In the genomic region with DNA sequence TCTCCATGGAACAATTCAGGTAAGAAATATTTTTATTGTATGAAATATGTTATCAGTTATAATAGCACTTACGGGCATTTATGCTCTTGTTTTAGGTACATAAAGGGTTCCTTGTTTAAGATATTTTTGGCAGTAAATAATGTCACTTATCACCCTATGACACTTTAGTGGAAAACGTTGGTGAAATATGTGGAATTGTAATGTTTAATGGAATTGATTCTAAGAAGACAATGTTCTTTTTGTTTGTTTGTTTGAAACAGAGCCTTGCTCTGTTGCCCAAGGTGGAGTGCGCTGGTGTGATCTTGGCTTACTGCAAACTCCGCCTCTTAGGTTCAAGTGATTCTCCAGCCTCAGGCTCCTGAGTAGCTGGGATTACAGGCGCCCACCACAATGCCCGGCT, we compare ENCODE assay signal across 24 cellular contexts. TPM values are rescaled to one million over a fixed set of nuclear protein-coding genes. Genes with fewer than 3 reads are reported as not detected.
"Had no signal": no experiment of that assay in that cellular context is flagged by ENCODE, and none has a peak within 500 bp of the region (broad histone marks: within the 10 kb centered on the region; RNA-seq: fewer than 3 reads in every experiment).

No MANE protein-coding gene starts in this region.

- H3K4me1 ChIP-seq: esophagus muscularis mucosa, heart left ventricle, right lobe of liver, suprapubic skin had no signal

- ATAC-seq: foreskin keratinocyte; gastroesophageal sphincter; heart left ventricle; left lobe of liver; natural killer cell; right lobe of liver; stimulated activated naive CD8-positive, alpha-beta T cell treated with anti-CD3 and anti-CD28 coated beads, Interleukin-15, amount 100 ng/mL, for 72 hours had no signal

- H3K9me3 ChIP-seq: esophagus muscularis mucosa, gastroesophageal sphincter, heart left ventricle, ovary, right lobe of liver, suprapubic skin, thyroid gland had no signal

- FAIRE-seq: endothelial cell of umbilical vein had no signal

- H3K27ac ChIP-seq: esophagus muscularis mucosa, foreskin keratinocyte, gastroesophageal sphincter, heart left ventricle, hepatocyte, ovary, right lobe of liver, suprapubic skin had no signal

- DNase-seq: effector memory CD4-positive, alpha-beta T cell; foreskin keratinocyte; heart left ventricle; kidney; natural killer cell; occipital lobe; ovary; right lobe of liver; stimulated activated CD4-positive, alpha-beta T cell treated with anti-CD3 and anti-CD28 coated beads, Interleukin-12 subunit alpha, Interleukin-12 subunit beta, amount 100 ng/mL, for 4 hours; stimulated activated CD4-positive, alpha-beta T cell treated with anti-CD3 and anti-CD28 coated beads, Interleukin-1b, Interleukin-23, amount 100 ng/mL, for 48 hours; stimulated activated CD4-positive, alpha-beta T cell treated with anti-CD3 and anti-CD28 coated beads, Interleukin-4, amount 100 ng/mL, for 1 hour; stimulated activated CD8-positive, alpha-beta memory T cell treated with anti-CD3 and anti-CD28 coated beads, Interleukin-4, amount 100 ng/mL, for 48 hours; stimulated activated naive CD4-positive, alpha-beta T cell; stimulated activated naive CD8-positive, alpha-beta T cell treated with anti-CD3 and anti-CD28 coated beads, Interleukin-15, amount 100 ng/mL, for 72 hours; thyroid gland had no signal

- H3K36me3 ChIP-seq: esophagus muscularis mucosa, gastroesophageal sphincter, heart left ventricle, ovary, right lobe of liver, suprapubic skin, thyroid gland had no signal

- H3K27me3 ChIP-seq: esophagus muscularis mucosa, foreskin keratinocyte, gastroesophageal sphincter, heart left ventricle, hepatocyte, ovary, right lobe of liver, suprapubic skin, thyroid gland had no signal

- H3K4me3 ChIP-seq: esophagus muscularis mucosa, gastroesophageal sphincter, heart left ventricle, hepatocyte, lung, ovary, right lobe of liver, smooth muscle cell, suprapubic skin, thyroid gland had no signal

RNA-seq across cellular contexts. Expression of a gene that starts 17.4 kb away (rescaled TPM):
- total RNA-seq: endothelial cell of umbilical vein, mononuclear cell, natural killer cell had no signal
- polyA plus RNA-seq: endothelial cell of umbilical vein had no signal
